Comparison of ENCODE assay signal across 3 cellular contexts in the genomic region with DNA sequence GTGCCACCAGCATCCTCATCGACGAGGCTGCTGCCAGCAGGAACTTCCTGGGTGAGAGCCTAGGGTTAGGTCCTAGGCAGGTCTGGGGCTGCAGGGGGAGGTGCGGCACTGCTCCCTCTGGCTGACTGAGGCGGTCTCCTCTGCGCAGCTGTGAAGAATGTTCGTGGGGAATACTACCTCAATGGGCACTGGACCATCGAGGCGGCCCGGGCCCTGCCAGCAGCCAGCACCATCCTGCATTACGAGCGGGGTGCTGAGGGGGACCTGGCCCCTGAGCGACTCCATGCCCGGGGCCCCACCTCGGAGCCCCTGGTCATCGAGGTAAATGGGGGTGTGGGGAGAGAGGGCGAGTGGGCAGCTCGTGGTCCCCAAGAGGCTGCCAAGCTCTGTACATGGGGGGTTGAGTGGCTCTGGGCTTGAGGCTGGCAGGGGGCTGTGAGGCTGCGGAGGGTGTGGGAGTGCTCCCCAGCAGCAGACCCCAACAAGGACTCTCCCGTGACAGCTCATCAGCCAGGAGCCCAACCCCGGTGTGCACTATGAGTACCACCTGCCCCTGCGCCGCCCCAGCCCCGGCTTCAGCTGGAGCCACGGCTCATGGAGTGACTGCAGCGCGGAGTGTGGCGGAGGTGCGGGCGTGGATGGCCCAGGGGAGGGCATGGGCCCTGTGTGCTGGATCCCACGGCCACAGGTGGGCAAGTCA.
TF ChIP-seq lines count a peak whose summit lies in the region.

No MANE protein-coding gene starts in this region.

TF ChIP-seq in SK-N-SH, 30 proteins besides CTCF, POLR2A, EP300 and RAD21 (continues in another document):
- TF ChIP-seq CHD2 (IDR thresholded peaks at IDR 0.05; ENCODE audit: low read length, partially characterized antibody) = no peak
- TF ChIP-seq MEF2A (IDR thresholded peaks at IDR 0.05; ENCODE audit: borderline replicate concordance, low read depth) = no peak
- TF ChIP-seq NRF1 (IDR thresholded peaks at IDR 0.05; ENCODE audit: low read depth, low read length) = no peak
- TF ChIP-seq, protein P1, sequence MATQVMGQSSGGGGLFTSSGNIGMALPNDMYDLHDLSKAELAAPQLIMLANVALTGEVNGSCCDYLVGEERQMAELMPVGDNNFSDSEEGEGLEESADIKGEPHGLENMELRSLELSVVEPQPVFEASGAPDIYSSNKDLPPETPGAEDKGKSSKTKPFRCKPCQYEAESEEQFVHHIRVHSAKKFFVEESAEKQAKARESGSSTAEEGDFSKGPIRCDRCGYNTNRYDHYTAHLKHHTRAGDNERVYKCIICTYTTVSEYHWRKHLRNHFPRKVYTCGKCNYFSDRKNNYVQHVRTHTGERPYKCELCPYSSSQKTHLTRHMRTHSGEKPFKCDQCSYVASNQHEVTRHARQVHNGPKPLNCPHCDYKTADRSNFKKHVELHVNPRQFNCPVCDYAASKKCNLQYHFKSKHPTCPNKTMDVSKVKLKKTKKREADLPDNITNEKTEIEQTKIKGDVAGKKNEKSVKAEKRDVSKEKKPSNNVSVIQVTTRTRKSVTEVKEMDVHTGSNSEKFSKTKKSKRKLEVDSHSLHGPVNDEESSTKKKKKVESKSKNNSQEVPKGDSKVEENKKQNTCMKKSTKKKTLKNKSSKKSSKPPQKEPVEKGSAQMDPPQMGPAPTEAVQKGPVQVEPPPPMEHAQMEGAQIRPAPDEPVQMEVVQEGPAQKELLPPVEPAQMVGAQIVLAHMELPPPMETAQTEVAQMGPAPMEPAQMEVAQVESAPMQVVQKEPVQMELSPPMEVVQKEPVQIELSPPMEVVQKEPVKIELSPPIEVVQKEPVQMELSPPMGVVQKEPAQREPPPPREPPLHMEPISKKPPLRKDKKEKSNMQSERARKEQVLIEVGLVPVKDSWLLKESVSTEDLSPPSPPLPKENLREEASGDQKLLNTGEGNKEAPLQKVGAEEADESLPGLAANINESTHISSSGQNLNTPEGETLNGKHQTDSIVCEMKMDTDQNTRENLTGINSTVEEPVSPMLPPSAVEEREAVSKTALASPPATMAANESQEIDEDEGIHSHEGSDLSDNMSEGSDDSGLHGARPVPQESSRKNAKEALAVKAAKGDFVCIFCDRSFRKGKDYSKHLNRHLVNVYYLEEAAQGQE (IDR thresholded peaks at IDR 0.05; ENCODE audit: low read depth, low read length) = no peak
- TF ChIP-seq, protein P2, sequence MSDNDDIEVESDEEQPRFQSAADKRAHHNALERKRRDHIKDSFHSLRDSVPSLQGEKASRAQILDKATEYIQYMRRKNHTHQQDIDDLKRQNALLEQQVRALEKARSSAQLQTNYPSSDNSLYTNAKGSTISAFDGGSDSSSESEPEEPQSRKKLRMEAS (IDR thresholded peaks at IDR 0.05; ENCODE audit: low read depth) = no peak
- TF ChIP-seq FOSL2 (IDR thresholded peaks at IDR 0.05; ENCODE audit: borderline replicate concordance, low read depth) = no peak
- TF ChIP-seq, protein P3, sequence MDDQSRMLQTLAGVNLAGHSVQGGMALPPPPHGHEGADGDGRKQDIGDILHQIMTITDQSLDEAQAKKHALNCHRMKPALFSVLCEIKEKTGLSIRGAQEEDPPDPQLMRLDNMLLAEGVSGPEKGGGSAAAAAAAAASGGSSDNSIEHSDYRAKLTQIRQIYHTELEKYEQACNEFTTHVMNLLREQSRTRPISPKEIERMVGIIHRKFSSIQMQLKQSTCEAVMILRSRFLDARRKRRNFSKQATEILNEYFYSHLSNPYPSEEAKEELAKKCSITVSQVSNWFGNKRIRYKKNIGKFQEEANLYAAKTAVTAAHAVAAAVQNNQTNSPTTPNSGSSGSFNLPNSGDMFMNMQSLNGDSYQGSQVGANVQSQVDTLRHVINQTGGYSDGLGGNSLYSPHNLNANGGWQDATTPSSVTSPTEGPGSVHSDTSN (IDR thresholded peaks at IDR 0.05) = no peak
- TF ChIP-seq, protein P4, sequence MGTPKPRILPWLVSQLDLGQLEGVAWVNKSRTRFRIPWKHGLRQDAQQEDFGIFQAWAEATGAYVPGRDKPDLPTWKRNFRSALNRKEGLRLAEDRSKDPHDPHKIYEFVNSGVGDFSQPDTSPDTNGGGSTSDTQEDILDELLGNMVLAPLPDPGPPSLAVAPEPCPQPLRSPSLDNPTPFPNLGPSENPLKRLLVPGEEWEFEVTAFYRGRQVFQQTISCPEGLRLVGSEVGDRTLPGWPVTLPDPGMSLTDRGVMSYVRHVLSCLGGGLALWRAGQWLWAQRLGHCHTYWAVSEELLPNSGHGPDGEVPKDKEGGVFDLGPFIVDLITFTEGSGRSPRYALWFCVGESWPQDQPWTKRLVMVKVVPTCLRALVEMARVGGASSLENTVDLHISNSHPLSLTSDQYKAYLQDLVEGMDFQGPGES (IDR thresholded peaks at IDR 0.05; ENCODE audit: low read depth, low read length) = no peak
- TF ChIP-seq RXRA (IDR thresholded peaks at IDR 0.05; ENCODE audit: borderline replicate concordance, low read depth) = no peak
- TF ChIP-seq POLR2AphosphoS5 (IDR thresholded peaks at IDR 0.05; ENCODE audit: low read depth, low read length) = no peak
- no peak for TF ChIP-seq RFX5 (IDR thresholded peaks at IDR 0.05; ENCODE audit: low read length)

TF ChIP-seq in SK-N-SH treated with all-trans-retinoic acid at 6 μM for 48 hours, 23 proteins besides CTCF, POLR2A, EP300 and RAD21 (continued from another document and continues in another):
- TF ChIP-seq, protein P5, sequence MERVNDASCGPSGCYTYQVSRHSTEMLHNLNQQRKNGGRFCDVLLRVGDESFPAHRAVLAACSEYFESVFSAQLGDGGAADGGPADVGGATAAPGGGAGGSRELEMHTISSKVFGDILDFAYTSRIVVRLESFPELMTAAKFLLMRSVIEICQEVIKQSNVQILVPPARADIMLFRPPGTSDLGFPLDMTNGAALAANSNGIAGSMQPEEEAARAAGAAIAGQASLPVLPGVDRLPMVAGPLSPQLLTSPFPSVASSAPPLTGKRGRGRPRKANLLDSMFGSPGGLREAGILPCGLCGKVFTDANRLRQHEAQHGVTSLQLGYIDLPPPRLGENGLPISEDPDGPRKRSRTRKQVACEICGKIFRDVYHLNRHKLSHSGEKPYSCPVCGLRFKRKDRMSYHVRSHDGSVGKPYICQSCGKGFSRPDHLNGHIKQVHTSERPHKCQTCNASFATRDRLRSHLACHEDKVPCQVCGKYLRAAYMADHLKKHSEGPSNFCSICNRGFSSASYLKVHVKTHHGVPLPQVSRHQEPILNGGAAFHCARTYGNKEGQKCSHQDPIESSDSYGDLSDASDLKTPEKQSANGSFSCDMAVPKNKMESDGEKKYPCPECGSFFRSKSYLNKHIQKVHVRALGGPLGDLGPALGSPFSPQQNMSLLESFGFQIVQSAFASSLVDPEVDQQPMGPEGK (CRISPR knock-in tag; IDR thresholded peaks at IDR 0.05; ENCODE audit: borderline replicate concordance) = no peak
- TF ChIP-seq CSDC2 (CRISPR knock-in tag; IDR thresholded peaks at IDR 0.05) = no peak
- TF ChIP-seq, protein P6, sequence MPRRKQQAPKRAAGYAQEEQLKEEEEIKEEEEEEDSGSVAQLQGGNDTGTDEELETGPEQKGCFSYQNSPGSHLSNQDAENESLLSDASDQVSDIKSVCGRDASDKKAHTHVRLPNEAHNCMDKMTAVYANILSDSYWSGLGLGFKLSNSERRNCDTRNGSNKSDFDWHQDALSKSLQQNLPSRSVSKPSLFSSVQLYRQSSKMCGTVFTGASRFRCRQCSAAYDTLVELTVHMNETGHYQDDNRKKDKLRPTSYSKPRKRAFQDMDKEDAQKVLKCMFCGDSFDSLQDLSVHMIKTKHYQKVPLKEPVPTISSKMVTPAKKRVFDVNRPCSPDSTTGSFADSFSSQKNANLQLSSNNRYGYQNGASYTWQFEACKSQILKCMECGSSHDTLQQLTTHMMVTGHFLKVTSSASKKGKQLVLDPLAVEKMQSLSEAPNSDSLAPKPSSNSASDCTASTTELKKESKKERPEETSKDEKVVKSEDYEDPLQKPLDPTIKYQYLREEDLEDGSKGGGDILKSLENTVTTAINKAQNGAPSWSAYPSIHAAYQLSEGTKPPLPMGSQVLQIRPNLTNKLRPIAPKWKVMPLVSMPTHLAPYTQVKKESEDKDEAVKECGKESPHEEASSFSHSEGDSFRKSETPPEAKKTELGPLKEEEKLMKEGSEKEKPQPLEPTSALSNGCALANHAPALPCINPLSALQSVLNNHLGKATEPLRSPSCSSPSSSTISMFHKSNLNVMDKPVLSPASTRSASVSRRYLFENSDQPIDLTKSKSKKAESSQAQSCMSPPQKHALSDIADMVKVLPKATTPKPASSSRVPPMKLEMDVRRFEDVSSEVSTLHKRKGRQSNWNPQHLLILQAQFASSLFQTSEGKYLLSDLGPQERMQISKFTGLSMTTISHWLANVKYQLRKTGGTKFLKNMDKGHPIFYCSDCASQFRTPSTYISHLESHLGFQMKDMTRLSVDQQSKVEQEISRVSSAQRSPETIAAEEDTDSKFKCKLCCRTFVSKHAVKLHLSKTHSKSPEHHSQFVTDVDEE (CRISPR knock-in tag; IDR thresholded peaks at IDR 0.05) = no peak
- no peak for TF ChIP-seq TCF4 (CRISPR knock-in tag; IDR thresholded peaks at IDR 0.05; ENCODE audit: borderline replicate concordance)
- TF ChIP-seq ZNF8 (CRISPR knock-in tag; IDR thresholded peaks at IDR 0.05) = no peak
- no peak for TF ChIP-seq ZNF565 (CRISPR knock-in tag; conservative IDR thresholded peaks at IDR 0.05; ENCODE audit: low read depth)
- no peak for TF ChIP-seq BACH2 (CRISPR knock-in tag; IDR thresholded peaks at IDR 0.05; ENCODE audit: borderline replicate concordance)
- no peak for TF ChIP-seq ZC3H10 (CRISPR knock-in tag; IDR thresholded peaks at IDR 0.05)
- TF ChIP-seq, protein P7, sequence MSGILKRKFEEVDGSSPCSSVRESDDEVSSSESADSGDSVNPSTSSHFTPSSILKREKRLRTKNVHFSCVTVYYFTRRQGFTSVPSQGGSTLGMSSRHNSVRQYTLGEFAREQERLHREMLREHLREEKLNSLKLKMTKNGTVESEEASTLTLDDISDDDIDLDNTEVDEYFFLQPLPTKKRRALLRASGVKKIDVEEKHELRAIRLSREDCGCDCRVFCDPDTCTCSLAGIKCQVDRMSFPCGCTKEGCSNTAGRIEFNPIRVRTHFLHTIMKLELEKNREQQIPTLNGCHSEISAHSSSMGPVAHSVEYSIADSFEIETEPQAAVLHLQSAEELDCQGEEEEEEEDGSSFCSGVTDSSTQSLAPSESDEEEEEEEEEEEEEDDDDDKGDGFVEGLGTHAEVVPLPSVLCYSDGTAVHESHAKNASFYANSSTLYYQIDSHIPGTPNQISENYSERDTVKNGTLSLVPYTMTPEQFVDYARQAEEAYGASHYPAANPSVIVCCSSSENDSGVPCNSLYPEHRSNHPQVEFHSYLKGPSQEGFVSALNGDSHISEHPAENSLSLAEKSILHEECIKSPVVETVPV (CRISPR knock-in tag; IDR thresholded peaks at IDR 0.05) = no peak
- TF ChIP-seq TOX (CRISPR knock-in tag; IDR thresholded peaks at IDR 0.05; ENCODE audit: borderline replicate concordance) = no peak
- no peak for TF ChIP-seq ARNTL (CRISPR knock-in tag; IDR thresholded peaks at IDR 0.05; ENCODE audit: borderline replicate concordance, low read depth)

TF ChIP-seq in HepG2, 621 proteins besides CTCF, POLR2A, EP300 and RAD21:
- TF ChIP-seq ZMYM4 (CRISPR knock-in tag; IDR thresholded peaks at IDR 0.05) (no peak), ZNF446 (CRISPR knock-in tag; IDR thresholded peaks at IDR 0.05) (0 out of 2 replicates have a peak, but pooled peaks have one; percentile 28), ZNF619 (CRISPR knock-in tag; IDR thresholded peaks at IDR 0.05) (no peak)
